In the genomic region with DNA sequence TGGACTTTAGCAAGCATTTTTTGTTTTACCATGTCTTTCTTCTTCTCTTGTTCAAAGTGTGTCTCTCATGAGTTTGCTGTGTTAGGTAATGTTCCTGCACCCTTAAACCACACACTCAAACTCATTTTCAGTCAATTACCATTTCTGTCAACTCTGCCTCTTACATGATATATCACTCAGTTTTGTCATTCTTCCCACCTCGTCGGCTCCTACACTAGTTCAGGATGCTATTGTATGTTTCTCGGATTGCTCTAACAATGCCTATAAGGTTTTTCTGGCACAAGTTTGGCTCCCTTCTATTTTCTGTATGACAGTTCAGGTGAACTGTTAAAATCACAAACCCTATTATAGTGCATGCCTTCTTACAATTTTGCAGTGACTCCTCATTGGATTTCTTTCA, we compare ENCODE assay signal across 31 cellular contexts.
"Had no signal": no experiment of that assay in that cellular context is flagged by ENCODE, and none has a peak within 500 bp of the region (broad histone marks: within the 10 kb centered on the region; RNA-seq: fewer than 3 reads in every experiment).

No MANE protein-coding gene starts in this region.

- H3K4me3 ChIP-seq: adrenal gland, ascending aorta, body of pancreas, breast epithelium, cardiac muscle cell had no signal

- H3K27ac ChIP-seq: adrenal gland, ascending aorta, body of pancreas, brain microvascular endothelial cell, breast epithelium, cardiac muscle cell had no signal

- H3K27me3 ChIP-seq: adrenal gland, ascending aorta, body of pancreas, brain microvascular endothelial cell, breast epithelium, cardiac muscle cell had no signal

- DNase-seq: activated effector memory CD4-positive, alpha-beta T cell treated with anti-CD3 and anti-CD28 coated beads, Interleukin-2, amount 50 U/mL, for 16 hours; activated effector memory CD4-positive, alpha-beta T cell treated with Interleukin-2 at 50 U/mL for 16 hours; activated gamma-delta T cell; activated gamma-delta T cell treated with Interleukin-2 at 50 U/mL for 16 hours; activated naive CD4-positive, alpha-beta T cell; activated naive CD4-positive, alpha-beta T cell treated with anti-CD3 and anti-CD28 coated beads for 36 hours; activated naive CD4-positive, alpha-beta T cell treated with anti-CD3 and anti-CD28 coated beads, Interleukin-2, amount 10 ng/mL, durations not matched to agents 7 days and 5 days; activated naive CD4-positive, alpha-beta T cell treated with anti-CD3 and anti-CD28 coated beads, Interleukin-2, amount 50 U/mL, for 16 hours; activated naive CD4-positive, alpha-beta T cell treated with Interleukin-2 at 50 U/mL for 16 hours; activated naive CD8-positive, alpha-beta T cell treated with anti-CD3 and anti-CD28 coated beads for 36 hours; activated naive CD8-positive, alpha-beta T cell treated with anti-CD3 and anti-CD28 coated beads, Interleukin-2, amount 10 ng/mL, durations not matched to agents 7 days and 5 days; activated naive CD8-positive, alpha-beta T cell treated with anti-CD3 and anti-CD28 coated beads, Interleukin-2, amount 50 U/mL, for 24 hours; activated T-cell treated with anti-CD3 and anti-CD28 coated beads, Interleukin-2, amount 50 U/mL, for 1 hour; activated T-cell treated with anti-CD3 and anti-CD28 coated beads, Interleukin-2, amount 50 U/mL, for 24 hours; activated T-cell treated with anti-CD3 and anti-CD28 coated beads, Interleukin-2, amount 50 U/mL, for 4 hours; activated T-cell treated with anti-CD3 and anti-CD28 coated beads, Interleukin-2, amount 50 U/mL, for 48 hours; activated T-cell treated with anti-CD3 and anti-CD28 coated beads, Interleukin-2, amount 50 U/mL, for 72 hours; adrenal gland; amniotic stem cell; amygdala; anterior cingulate cortex; aorta; body of pancreas; brain microvascular endothelial cell; central memory CD4-positive, alpha-beta T cell; cerebellar nuclear complex had no signal

- FAIRE-seq: astrocyte, bronchial epithelial cell had no signal

- H3K36me3 ChIP-seq: adrenal gland, ascending aorta, brain microvascular endothelial cell, breast epithelium, cardiac muscle cell had no signal

- H3K9me3 ChIP-seq: adrenal gland, ascending aorta, body of pancreas, breast epithelium had no signal
